Comparison of ENCODE assay signal across 4 cellular contexts in the genomic region with DNA sequence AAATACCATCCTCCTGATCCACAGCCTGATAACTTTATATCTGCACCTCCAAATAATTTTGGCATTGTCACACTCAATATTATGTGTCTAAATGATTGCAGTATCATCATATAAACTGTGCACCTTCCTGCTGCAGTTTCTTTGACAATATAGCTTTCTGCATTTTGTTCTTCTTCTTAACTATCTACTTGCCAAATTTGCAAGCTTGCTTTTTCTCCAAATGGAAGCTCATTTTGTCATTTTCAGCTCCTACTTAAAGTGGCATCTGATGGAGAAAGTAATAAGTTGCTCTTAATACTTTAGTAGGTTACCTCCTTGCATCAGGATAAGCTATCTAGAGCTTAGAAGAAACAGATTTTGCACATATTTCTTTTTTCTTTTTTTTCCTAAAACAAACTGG.
A peak's percentile ranks its signal among the peaks of the same experiment; 100 is the strongest.
TF ChIP-seq lines count a peak whose summit lies in the region.

No MANE protein-coding gene starts in this region.

TF ChIP-seq in HepG2, 621 proteins besides CTCF, POLR2A, EP300 and RAD21:
- TF ChIP-seq, protein P1, sequence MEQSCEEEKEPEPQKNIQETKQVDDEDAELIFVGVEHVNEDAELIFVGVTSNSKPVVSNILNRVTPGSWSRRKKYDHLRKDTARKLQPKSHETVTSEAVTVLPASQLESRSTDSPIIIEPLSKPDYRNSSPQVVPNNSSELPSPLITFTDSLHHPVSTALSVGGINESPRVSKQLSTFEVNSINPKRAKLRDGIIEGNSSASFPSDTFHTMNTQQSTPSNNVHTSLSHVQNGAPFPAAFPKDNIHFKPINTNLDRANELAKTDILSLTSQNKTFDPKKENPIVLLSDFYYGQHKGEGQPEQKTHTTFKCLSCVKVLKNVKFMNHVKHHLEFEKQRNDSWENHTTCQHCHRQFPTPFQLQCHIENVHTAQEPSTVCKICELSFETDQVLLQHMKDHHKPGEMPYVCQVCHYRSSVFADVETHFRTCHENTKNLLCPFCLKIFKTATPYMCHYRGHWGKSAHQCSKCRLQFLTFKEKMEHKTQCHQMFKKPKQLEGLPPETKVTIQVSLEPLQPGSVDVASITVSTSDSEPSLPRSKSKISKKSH (CRISPR knock-in tag; IDR thresholded peaks at IDR 0.05; ENCODE audit: borderline replicate concordance): no peak
- no peak for TF ChIP-seq PAX8 (CRISPR knock-in tag; IDR thresholded peaks at IDR 0.05; ENCODE audit: borderline replicate concordance)
- TF ChIP-seq HNRNPH1 (optimal IDR thresholded peaks at IDR 0.05; ENCODE audit: low read depth, low read length): no peak
- no peak for TF ChIP-seq TAF15 (IDR thresholded peaks at IDR 0.05; ENCODE audit: low read depth, low read length, poor library complexity, severe bottlenecking)
- TF ChIP-seq MAFK (conservative IDR thresholded peaks at IDR 0.05 in 1 of 2, IDR thresholded peaks at IDR 0.05 in 1 of 2; ENCODE audit: low read length in 2 of 2): peak; percentile 86 to 92
- TF ChIP-seq, protein P2, sequence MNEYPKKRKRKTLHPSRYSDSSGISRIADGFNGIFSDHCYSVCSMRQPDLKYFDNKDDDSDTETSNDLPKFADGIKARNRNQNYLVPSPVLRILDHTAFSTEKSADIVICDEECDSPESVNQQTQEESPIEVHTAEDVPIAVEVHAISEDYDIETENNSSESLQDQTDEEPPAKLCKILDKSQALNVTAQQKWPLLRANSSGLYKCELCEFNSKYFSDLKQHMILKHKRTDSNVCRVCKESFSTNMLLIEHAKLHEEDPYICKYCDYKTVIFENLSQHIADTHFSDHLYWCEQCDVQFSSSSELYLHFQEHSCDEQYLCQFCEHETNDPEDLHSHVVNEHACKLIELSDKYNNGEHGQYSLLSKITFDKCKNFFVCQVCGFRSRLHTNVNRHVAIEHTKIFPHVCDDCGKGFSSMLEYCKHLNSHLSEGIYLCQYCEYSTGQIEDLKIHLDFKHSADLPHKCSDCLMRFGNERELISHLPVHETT (CRISPR knock-in tag; conservative IDR thresholded peaks at IDR 0.05): no peak
- peak; percentile 87 for TF ChIP-seq MAFF (IDR thresholded peaks at IDR 0.05; ENCODE audit: low read depth, low read length)
- TF ChIP-seq ZNF543 (CRISPR knock-in tag; IDR thresholded peaks at IDR 0.05): no peak
- TF ChIP-seq, protein P3, sequence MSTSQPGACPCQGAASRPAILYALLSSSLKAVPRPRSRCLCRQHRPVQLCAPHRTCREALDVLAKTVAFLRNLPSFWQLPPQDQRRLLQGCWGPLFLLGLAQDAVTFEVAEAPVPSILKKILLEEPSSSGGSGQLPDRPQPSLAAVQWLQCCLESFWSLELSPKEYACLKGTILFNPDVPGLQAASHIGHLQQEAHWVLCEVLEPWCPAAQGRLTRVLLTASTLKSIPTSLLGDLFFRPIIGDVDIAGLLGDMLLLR (CRISPR knock-in tag; IDR thresholded peaks at IDR 0.05): no peak
- TF ChIP-seq GPN1 (CRISPR knock-in tag; IDR thresholded peaks at IDR 0.05; ENCODE audit: borderline replicate concordance): no peak
- no peak for TF ChIP-seq MEIS2 (CRISPR knock-in tag; IDR thresholded peaks at IDR 0.05)
- no peak for TF ChIP-seq MED8 (CRISPR knock-in tag; IDR thresholded peaks at IDR 0.05; ENCODE audit: insufficient replicate concordance)

TF ChIP-seq in A549, 52 proteins besides CTCF, POLR2A, EP300 and RAD21:
- no peak for TF ChIP-seq CEBPB (IDR thresholded peaks at IDR 0.05)
- no peak for TF ChIP-seq CHD4 (IDR thresholded peaks at IDR 0.05; ENCODE audit: borderline replicate concordance)
- peak; percentile 72 for TF ChIP-seq MAFK (IDR thresholded peaks at IDR 0.05; ENCODE audit: partially characterized antibody)
- no peak for TF ChIP-seq ZC3H11A (IDR thresholded peaks at IDR 0.05)

TF ChIP-seq in IMR-90, 13 proteins besides CTCF, POLR2A, EP300 and RAD21:
- TF ChIP-seq MAFK (IDR thresholded peaks at IDR 0.05; ENCODE audit: low read depth, low read length) (peak; percentile 82), NFE2L2 (IDR thresholded peaks at IDR 0.05; ENCODE audit: low read depth, low read length) (no peak)

TF ChIP-seq in K562, 482 proteins besides CTCF, POLR2A, EP300 and RAD21:
- TF ChIP-seq MAFK (IDR thresholded peaks at IDR 0.05; ENCODE audit: low read length): peak; percentile 48; the same call in 1 of the 2 replicates
- peak; percentile 65 for TF ChIP-seq ZNF316 (IDR thresholded peaks at IDR 0.05)
- TF ChIP-seq MAFG (tag; conservative IDR thresholded peaks at IDR 0.05): peak; percentile 52; the same call in 1 of the 2 replicates
- TF ChIP-seq MAFF (IDR thresholded peaks at IDR 0.05; ENCODE audit: low read length): peak; percentile 46; the same call in 1 of the 2 replicates
- TF ChIP-seq C11orf30 (IDR thresholded peaks at IDR 0.05; ENCODE audit: low read depth): peak; percentile 38; the same call in 1 of the 2 replicates
- TF ChIP-seq, protein P4, sequence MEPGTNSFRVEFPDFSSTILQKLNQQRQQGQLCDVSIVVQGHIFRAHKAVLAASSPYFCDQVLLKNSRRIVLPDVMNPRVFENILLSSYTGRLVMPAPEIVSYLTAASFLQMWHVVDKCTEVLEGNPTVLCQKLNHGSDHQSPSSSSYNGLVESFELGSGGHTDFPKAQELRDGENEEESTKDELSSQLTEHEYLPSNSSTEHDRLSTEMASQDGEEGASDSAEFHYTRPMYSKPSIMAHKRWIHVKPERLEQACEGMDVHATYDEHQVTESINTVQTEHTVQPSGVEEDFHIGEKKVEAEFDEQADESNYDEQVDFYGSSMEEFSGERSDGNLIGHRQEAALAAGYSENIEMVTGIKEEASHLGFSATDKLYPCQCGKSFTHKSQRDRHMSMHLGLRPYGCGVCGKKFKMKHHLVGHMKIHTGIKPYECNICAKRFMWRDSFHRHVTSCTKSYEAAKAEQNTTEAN (CRISPR knock-in tag; IDR thresholded peaks at IDR 0.05): no peak
